Comparison of ENCODE assay signal across 8 cellular contexts in the genomic region with DNA sequence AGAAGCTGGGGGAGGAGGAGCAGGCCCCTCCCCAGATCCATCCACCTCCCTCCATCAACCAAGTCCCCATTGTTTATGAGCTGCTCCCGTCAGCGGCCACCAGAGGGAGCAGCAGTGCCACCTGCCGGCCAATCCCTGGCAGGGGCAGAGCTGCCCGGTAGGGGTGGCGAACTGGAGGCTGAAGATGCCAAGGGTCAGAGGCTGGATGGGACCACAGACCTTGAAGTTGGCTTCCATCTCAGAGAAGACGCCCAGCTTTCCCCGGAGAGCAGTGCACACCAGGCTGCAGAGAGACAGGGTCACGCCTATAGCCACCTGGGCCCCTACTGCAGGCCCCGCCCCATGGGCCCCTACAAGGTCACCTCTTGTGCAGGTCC. TPM values are rescaled to one million over a fixed set of nuclear protein-coding genes. Genes with fewer than 3 reads are reported as not detected.
DNase-seq lines count a peak whose midpoint lies in the region; ATAC-seq and TF ChIP-seq lines count a peak whose summit lies in the region.

No MANE protein-coding gene starts in this region.

- H3K4me2 ChIP-seq in DND-41 (ENCODE audit: insufficient read depth, low read length) = peak overlapping the region; percentile 41

- H3K36me3 ChIP-seq in DND-41 (ENCODE audit: insufficient read depth, low read length) (peaks cover 57% of the 10 kb centered on the region), RWPE2 (ENCODE audit: low read depth) (peaks cover 38% of the 10 kb centered on the region)

- no peaks in the 10 kb centered on the region for H3K9me3 Mint-ChIP-seq in type B pancreatic cell

- DNase-seq in DND-41 (peak; percentile 80), LHCN-M2 (ENCODE audit: low read depth) (peak; percentile 67), RWPE2 (ENCODE audit: low spot score) (peak; percentile 66), foreskin fibroblast (peak; percentile 62 to 89), omental fat pad (ENCODE audit: low spot score) (no peak), type B pancreatic cell (ENCODE audit: extremely low spot score, unreplicated experiment) (no peak), OCI-M2 (lab: John Stamatoyannopoulos, UW; ENCODE audit: unreplicated experiment) (no peak)
- peak; percentile 77 for DNase-seq in activated T-helper 9 cell treated with anti-CD3 and anti-CD28 coated beads, Interleukin-2, amount 50 U/mL, for 16 hours (ENCODE audit: low read depth)

- H2AFZ ChIP-seq in DND-41 (ENCODE audit: low read depth, low read length) = no peak overlapping the region

- peak; percentile 57 for ATAC-seq in DND-41 (ENCODE audit: insufficient read depth, low read depth)
- ATAC-seq in RWPE2 (ENCODE audit: low read depth) = peak; percentile 32
- no peak for ATAC-seq in omental fat pad (ENCODE audit: low FRiP score)

- H3K27me3 Mint-ChIP-seq in type B pancreatic cell = peaks cover 2% of the 10 kb centered on the region

- no peak overlapping the region for H3K9ac ChIP-seq in DND-41 (ENCODE audit: low read depth, low read length)

- H3K4me3 ChIP-seq in DND-41 (ENCODE audit: low read depth in 1 of 2, low read length in 2 of 2) = no peak overlapping the region
- H3K4me3 ChIP-seq in RWPE2 (ENCODE audit: severe bottlenecking) = no peak overlapping the region
- H3K4me3 ChIP-seq in foreskin fibroblast (ENCODE audit: low read depth in 1 of 2, low read length in 2 of 2) = no peak overlapping the region

- H3K9me3 ChIP-seq in DND-41 (ENCODE audit: insufficient read depth, low read length, severe bottlenecking) (no peaks in the 10 kb centered on the region), RWPE2 (ENCODE audit: severe bottlenecking) (no peaks in the 10 kb centered on the region)

- H3K4me3 Mint-ChIP-seq in type B pancreatic cell = peak overlapping the region; percentile 79

- TF ChIP-seq CTCF in DND-41 (IDR thresholded peaks at IDR 0.05; ENCODE audit: borderline replicate concordance, extremely low read depth, low read length, poor library complexity, severe bottlenecking) (peak; percentile 100), RWPE2 (IDR thresholded peaks at IDR 0.05; ENCODE audit: poor library complexity, severe bottlenecking) (peak; percentile 96), foreskin fibroblast (IDR thresholded peaks at IDR 0.05; ENCODE audit: low read depth, low read length) (peak; percentile 100), omental fat pad (IDR thresholded peaks at IDR 0.05) (peak in 2 of 3 donors; percentile 89 to 98), type B pancreatic cell (conservative IDR thresholded peaks at IDR 0.05) (peak; percentile 99)

- H3K4me1 Mint-ChIP-seq in type B pancreatic cell (ENCODE audit: unreplicated experiment) = peaks cover 23% of the 10 kb centered on the region

- peak overlapping the region; percentile 43 for H3K27ac Mint-ChIP-seq in type B pancreatic cell

- H3K4me1 ChIP-seq in DND-41 (ENCODE audit: insufficient read depth, low read length) (peaks cover 49% of the 10 kb centered on the region), RWPE2 (ENCODE audit: insufficient read depth, poor library complexity, severe bottlenecking) (peaks cover 5% of the 10 kb centered on the region)

- H3K27me3 ChIP-seq in DND-41 (ENCODE audit: insufficient read depth, low read length, poor library complexity) (no peaks in the 10 kb centered on the region), RWPE2 (ENCODE audit: insufficient read depth, poor library complexity, severe bottlenecking) (no peaks in the 10 kb centered on the region)

- H3K36me3 Mint-ChIP-seq in type B pancreatic cell = peaks cover 5% of the 10 kb centered on the region

- peaks cover 21% of the 10 kb centered on the region for H3K79me2 ChIP-seq in DND-41 (ENCODE audit: insufficient read depth, low read length)

- H4K20me1 ChIP-seq in DND-41 (ENCODE audit: insufficient read depth, low read length) = peaks cover 15% of the 10 kb centered on the region

- H3K27ac ChIP-seq in DND-41 (ENCODE audit: low read length) = 0 out of 2 replicates have a peak overlapping the region, but pooled peaks have one; percentile 8
- H3K27ac ChIP-seq in RWPE2 (ENCODE audit: poor library complexity, severe bottlenecking) = no peak overlapping the region

RNA-seq across cellular contexts. Expression of a gene that starts 3.6 kb away (rescaled TPM):
- total RNA-seq in LHCN-M2 (2014; rRNA removed) (165 and 171 TPM in 2 replicates), omental fat pad (10 to 100 TPM; 48.8 to 66.4 (median 54.6) TPM), type B pancreatic cell (ENCODE audit: low replicate concordance) (50.9 and 74.7 TPM in 2 replicates)
- polyA plus RNA-seq in LHCN-M2 (2012) = 159 TPM

RNA-seq across cellular contexts. Expression of a gene that starts 5.1 kb away (rescaled TPM):
- total RNA-seq in LHCN-M2 (2014; rRNA removed) = 0.40 TPM in 1 of 2 replicates, not detected in the other
- polyA plus RNA-seq in LHCN-M2 (2012) = 0.23 TPM
- 1 to 10 TPM; 1.6 to 3.9 (median 2.8) TPM for total RNA-seq in omental fat pad
- total RNA-seq in type B pancreatic cell (ENCODE audit: low replicate concordance) = not detected in 2 replicates

RNA-seq across cellular contexts. Expression of a gene that starts 5.8 kb away (rescaled TPM):
- total RNA-seq in LHCN-M2 (2014; rRNA removed) (91.2 and 95.5 TPM in 2 replicates), omental fat pad (10 to 100 TPM; 40.2 to 85.9 (median 59.4) TPM), type B pancreatic cell (ENCODE audit: low replicate concordance) (8.2 and 14.3 TPM in 2 replicates)
- 116 TPM for polyA plus RNA-seq in LHCN-M2 (2012)

RNA-seq across cellular contexts. Expression of a gene that starts 12.1 kb away (rescaled TPM):
- total RNA-seq in LHCN-M2 (2014; rRNA removed) (217 and 228 TPM in 2 replicates), omental fat pad (10 to 100 TPM; 39.4 to 81.8 (median 66.1) TPM), type B pancreatic cell (ENCODE audit: low replicate concordance) (5.5 and 24.5 TPM in 2 replicates)
- 372 TPM for polyA plus RNA-seq in LHCN-M2 (2012)

RNA-seq across cellular contexts. Expression of a gene that starts 15.5 kb away (rescaled TPM):
- total RNA-seq in LHCN-M2 (2014; rRNA removed) = 257 and 266 TPM in 2 replicates
- 146 TPM for polyA plus RNA-seq in LHCN-M2 (2012)
- 100 to 1,000 TPM in 2 of 4 donors, 10 to 100 TPM in 1, 1 to 10 TPM in 1; 2.8 to 223 (median 57.0) TPM for total RNA-seq in omental fat pad
- 2.1 and 11.1 TPM in 2 replicates for total RNA-seq in type B pancreatic cell (ENCODE audit: low replicate concordance)

Comparison
In these comparisons a context has a peak if more than half of its experiments do, and no peak if none do; other contexts are left out.
1. DNase-seq: peak in DND-41 (single experiment), LHCN-M2 (single experiment), RWPE2 (single experiment), activated T-helper 9 cell treated with anti-CD3 and anti-CD28 coated beads, Interleukin-2, amount 50 U/mL, for 16 hours (single experiment) and foreskin fibroblast (2 of 2); none in omental fat pad (single experiment), type B pancreatic cell (single experiment) and OCI-M2 (single experiment).
2. Peak in every context shown above with its lines, with median percentiles within 50 percentile points of each other: CTCF ChIP-seq.